23 cellular contexts compared by ENCODE assay signal in the genomic region with DNA sequence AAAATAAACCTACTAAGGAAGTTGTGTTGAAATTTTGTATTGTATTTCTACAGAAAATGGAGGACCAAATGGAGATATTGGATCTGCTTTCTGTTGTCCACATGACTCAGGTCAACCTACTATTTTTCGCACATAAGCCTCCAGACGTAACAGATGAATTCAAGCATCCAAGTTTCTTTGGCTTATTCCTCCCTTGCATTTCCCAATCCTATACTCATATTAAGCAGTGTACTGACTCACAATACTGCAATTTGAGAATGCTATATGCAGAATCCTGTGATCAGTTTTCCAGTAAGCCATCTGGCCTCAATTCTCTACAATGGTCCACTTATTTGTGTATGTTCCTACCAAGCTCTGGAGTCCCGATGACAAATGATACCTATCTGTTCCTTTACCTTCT.
"Had no signal": no experiment of that assay in that cellular context is flagged by ENCODE, and none has a peak within 500 bp of the region (broad histone marks: within the 10 kb centered on the region; RNA-seq: fewer than 3 reads in every experiment).

No MANE protein-coding gene starts in this region.

- H3K4me3 ChIP-seq: adrenal gland, SJCRH30, SK-N-MC had no signal

- H3K36me3 ChIP-seq: adrenal gland, SJCRH30 had no signal

- H3K27ac ChIP-seq: adrenal gland, SJCRH30, SK-N-MC had no signal

- DNase-seq: activated CD4-positive, alpha-beta T cell treated with anti-CD3 and anti-CD28 coated beads, Interleukin-2, amount 10 ng/mL, durations not matched to agents 24 days and 14 days; activated CD4-positive, alpha-beta T cell treated with anti-CD3 and anti-CD28 coated beads, Interleukin-2, amount 50 U/mL, for 4 hours; activated CD8-positive, alpha-beta T cell treated with anti-CD3 and anti-CD28 coated beads for 36 hours; activated effector memory CD4-positive, alpha-beta T cell treated with anti-CD3 and anti-CD28 coated beads, Interleukin-2, amount 50 U/mL, for 16 hours; activated naive CD4-positive, alpha-beta T cell treated with Interleukin-2 at 50 U/mL for 16 hours; activated naive CD8-positive, alpha-beta T cell treated with anti-CD3 and anti-CD28 coated beads, Interleukin-2, amount 10 ng/mL, durations not matched to agents 7 days and 5 days; activated T-cell treated with anti-CD3 and anti-CD28 coated beads, Interleukin-2, amount 50 U/mL, for 1 hour; activated T-cell treated with anti-CD3 and anti-CD28 coated beads, Interleukin-2, amount 50 U/mL, for 72 hours; adrenal gland; anterior cingulate cortex; caudate nucleus; cerebellar nuclear complex; NCI-H1105; NCI-H1417 treated with DMSO at 0.1 percent for 48 hours; NCI-H187 treated with DMSO at 0.1 percent for 48 hours; NCI-H2081; NCI-H345; NCI-H524 treated with DMSO at 0.1 percent for 48 hours; SHP77; SJCRH30 had no signal

- H3K4me1 ChIP-seq: adrenal gland, SJCRH30 had no signal

- ATAC-seq: activated CD8-positive, alpha-beta T cell treated with anti-CD3 and anti-CD28 coated beads for 36 hours; activated T-cell treated with anti-CD3 and anti-CD28 coated beads, Interleukin-2, amount 50 U/mL, for 72 hours; activated T-helper 17 cell treated with anti-CD3 and anti-CD28 coated beads, Interleukin-2, amount 50 U/mL, for 72 hours; Panc1 had no signal

- H3K9me3 ChIP-seq: adrenal gland, SJCRH30 had no signal

- H3K27me3 ChIP-seq: SJCRH30 had no signal
